Comparison of ENCODE assay signal across 15 cellular contexts in the genomic region with DNA sequence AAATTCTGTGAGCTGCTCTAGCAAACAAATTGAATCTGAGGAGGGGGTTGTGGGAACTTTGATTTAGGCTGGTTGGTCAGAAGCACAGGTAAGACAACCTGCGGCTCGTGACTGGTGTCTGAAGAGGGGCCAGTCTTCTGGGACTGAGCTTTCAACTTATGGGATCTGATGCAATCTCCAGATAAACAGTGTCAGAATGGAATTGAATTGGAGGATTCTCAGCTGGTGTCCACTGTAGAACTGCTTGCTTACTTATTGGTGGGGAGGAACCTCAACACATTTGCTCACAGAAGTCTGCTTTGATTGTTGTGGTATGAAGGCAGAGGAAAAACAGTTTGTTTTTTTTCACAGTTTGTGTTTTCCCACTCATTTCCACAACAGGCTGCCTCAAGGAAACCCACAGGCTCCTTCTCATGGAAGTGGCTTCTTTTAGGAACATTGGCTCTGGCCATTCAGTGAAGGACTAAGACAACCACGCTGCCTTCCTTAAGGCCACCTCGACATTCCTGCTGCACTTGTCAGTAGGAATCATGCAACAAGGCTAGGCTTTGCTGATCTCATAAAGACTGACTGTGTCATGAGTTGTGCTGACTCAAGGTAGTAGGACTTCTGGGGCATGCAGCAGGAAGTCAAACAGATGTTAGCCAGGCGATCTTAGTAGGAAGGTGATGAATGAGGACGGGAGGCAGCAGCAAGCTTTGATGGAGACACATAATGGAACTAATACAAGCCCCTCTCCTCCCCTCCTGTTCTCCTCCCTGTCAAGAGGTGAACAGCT.
DNase-seq lines count a peak whose midpoint lies in the region; FAIRE-seq and TF ChIP-seq lines count a peak whose summit lies in the region.
"Had no signal": no experiment of that assay in that cellular context is flagged by ENCODE, and none has a peak within 500 bp of the region (broad histone marks: within the 10 kb centered on the region; RNA-seq: fewer than 3 reads in every experiment).

No MANE protein-coding gene starts in this region.

- H3K4me3 ChIP-seq in AG10803 (ENCODE audit: low read length) (no peak overlapping the region), bronchial epithelial cell (ENCODE audit: low read depth, low read length) (no peak overlapping the region)
- H3K4me3 ChIP-seq: ascending aorta had no signal

- peak; percentile 93 for DNase-seq in AG10803 (ENCODE audit: low read depth)
- peak; percentile 27 for DNase-seq in M059J (ENCODE audit: low read depth)
- DNase-seq in bronchial epithelial cell (ENCODE audit: low read depth), result peak; percentile 82
- peak; percentile 97 for DNase-seq in kidney tubule cell (ENCODE audit: low spot score)
- DNase-seq in DMS153 (lab: John Stamatoyannopoulos, UW), result no peak
- no peak for DNase-seq in NCI-H446 (lab: John Stamatoyannopoulos, UW)
- DNase-seq in globus pallidus (ENCODE audit: low spot score), result no peak
- no peak for DNase-seq in NCI-H69 (lab: John Stamatoyannopoulos, UW)
- DNase-seq: activated CD4-positive, CD25-positive, alpha-beta regulatory T cell treated with anti-CD3 and anti-CD28 coated beads, Interleukin-2, amount 50 U/mL, for 72 hours; effector memory CD4-positive, alpha-beta T cell; midbrain; NCI-H1092; NCI-H526 treated with DMSO at 0.1 percent for 48 hours; SK-N-SH had no signal

- H3K36me3 ChIP-seq in bronchial epithelial cell (ENCODE audit: control insufficient read depth, insufficient read depth, low read length), result no peaks in the 10 kb centered on the region
- H3K36me3 ChIP-seq: ascending aorta had no signal

- FAIRE-seq in bronchial epithelial cell (lab: Jason Lieb, UNC), result peak; percentile 76

- H3K27me3 ChIP-seq in bronchial epithelial cell (ENCODE audit: control insufficient read depth, insufficient read depth, low read length), result no peaks in the 10 kb centered on the region
- H3K27me3 ChIP-seq: ascending aorta had no signal

- TF ChIP-seq CTCF in AG10803 (conservative IDR thresholded peaks at IDR 0.05; ENCODE audit: low read length), result no peak
- TF ChIP-seq CTCF in bronchial epithelial cell (IDR thresholded peaks at IDR 0.05; ENCODE audit: insufficient read depth, low read length, severe bottlenecking), result no peak

Comparison
In these comparisons a context has a peak if more than half of its experiments do, and no peak if none do; other contexts are left out.
1. DNase-seq: peak in AG10803 (single experiment), M059J (single experiment), bronchial epithelial cell (single experiment) and kidney tubule cell (single experiment); none in DMS153 (single experiment), NCI-H446 (0 of 2), globus pallidus (single experiment) and NCI-H69 (single experiment).